11 cellular contexts compared by ENCODE assay signal in genomic region chr15:29633971-29634370, GRCh38.
"Had no signal": no experiment of that assay in that cellular context is flagged by ENCODE, and none has a peak within 500 bp of the region (broad histone marks: within the 10 kb centered on the region; RNA-seq: fewer than 3 reads in every experiment).

No MANE protein-coding gene starts in this region.

- H3K9me3 Mint-ChIP-seq: HFFc6 had no signal

- H2AFZ ChIP-seq: GM23248, GM23338 had no signal

- H3K4me3 Mint-ChIP-seq: GM23338, H9, HFFc6 had no signal

- H3K9ac ChIP-seq: GM23248 had no signal

- ATAC-seq: GM23338, HCT116 had no signal

- H3K27ac Mint-ChIP-seq: GM23338, H9, HFFc6 had no signal

- H3K27ac ChIP-seq: GM23248 had no signal

- H3K4me1 ChIP-seq: HAP-1 had no signal

- DNase-seq: GM23248, GOT3, H7, H9, HCEC 1CT, HFFc6 had no signal

- H3K4me2 ChIP-seq: GM23338 had no signal

- FAIRE-seq: H1, H54 had no signal

- H3K9me3 ChIP-seq: HAP-1 had no signal

- H3K4me3 ChIP-seq: GM23248, GM23338, HAP-1 had no signal

- H3K36me3 ChIP-seq: HAP-1 had no signal
